Comparison of ENCODE assay signal across 11 cellular contexts in genomic region chr10:98267069-98267893, GRCh38. TPM values are rescaled to one million over a fixed set of nuclear protein-coding genes. Genes with fewer than 3 reads are reported as not detected.
DNase-seq lines count a peak whose midpoint lies in the region; ATAC-seq, FAIRE-seq and TF ChIP-seq lines count a peak whose summit lies in the region.
"Had no signal": no experiment of that assay in that cellular context is flagged by ENCODE, and none has a peak within 500 bp of the region (broad histone marks: within the 10 kb centered on the region; RNA-seq: fewer than 3 reads in every experiment).

No MANE protein-coding gene starts in this region.

- no peaks in the 10 kb centered on the region for H3K9me3 ChIP-seq in right cardiac atrium (ENCODE audit: control insufficient read depth, low read length)
- no peaks in the 10 kb centered on the region for H3K9me3 ChIP-seq in skeletal muscle satellite cell (replicated peaks; ENCODE audit: low read length)

- 71% methylated on average over 22 of the region's 22 CpGs for WGBS in right cardiac atrium

- FAIRE-seq in H54 (lab: Jason Lieb, UNC), result no peak
- FAIRE-seq: RCC 7860 had no signal

- no peaks in the 10 kb centered on the region for H3K27me3 ChIP-seq in right cardiac atrium (ENCODE audit: control insufficient read depth, insufficient read depth)
- peaks cover 3% of the 10 kb centered on the region for H3K27me3 ChIP-seq in skeletal muscle satellite cell (ENCODE audit: control insufficient read depth, insufficient read depth, low read length)

- peaks cover 10% of the 10 kb centered on the region for H3K4me1 ChIP-seq in right cardiac atrium (ENCODE audit: control insufficient read depth, insufficient read depth, low read length)
- H3K4me1 ChIP-seq in skeletal muscle satellite cell (ENCODE audit: control insufficient read depth, insufficient read depth, low read length), result peaks cover 43% of the 10 kb centered on the region

- peak overlapping the region; percentile 56 for H3K4me3 ChIP-seq in WI38 (ENCODE audit: low read depth, low read length)
- H3K4me3 ChIP-seq in right cardiac atrium (ENCODE audit: low read length), result peak overlapping the region; percentile 62
- H3K4me3 ChIP-seq in skeletal muscle satellite cell (ENCODE audit: low read length), result peak overlapping the region; percentile 64

- H3K4me2 ChIP-seq in skeletal muscle satellite cell (ENCODE audit: low read length), result peak overlapping the region; percentile 73

- TF ChIP-seq CTCF in WI38 (IDR thresholded peaks at IDR 0.05; ENCODE audit: low read depth, low read length), result no peak

- ATAC-seq in right cardiac atrium (no peak), HG03159 (IDR thresholded peaks at IDR 0.05; ENCODE audit: unreplicated experiment) (no peak)

- intact Hi-C loops in right cardiac atrium (cut with DNase I), result loop anchor here in 2 of 4 donors (5.0 to 10.0 kb wide), 2 partner anchors 40 to 352 kb away; no protein-coding TSS in a partner anchor

- peak overlapping the region; percentile 28 for H3K27ac ChIP-seq in right cardiac atrium (ENCODE audit: low read length)
- H3K27ac ChIP-seq: foreskin keratinocyte had no signal

- H3K9ac ChIP-seq in skeletal muscle satellite cell (ENCODE audit: low read depth, low read length), result peak overlapping the region; percentile 82

- no peaks in the 10 kb centered on the region for H3K36me3 ChIP-seq in skeletal muscle satellite cell (ENCODE audit: insufficient read depth, low read length)

- TF ChIP-seq POLR2A in H54 (IDR thresholded peaks at IDR 0.05; ENCODE audit: low read depth, low read length), result no peak

- DNase-seq in H54 (ENCODE audit: insufficient read length, low spot score) (peak; percentile 37), right cardiac atrium (no peak), mesenteric fat pad (ENCODE audit: low spot score) (no peak), OCI-M1 (lab: John Stamatoyannopoulos, UW) (no peak)
- DNase-seq in stimulated activated CD4-positive, alpha-beta T cell treated with anti-CD3 and anti-CD28 coated beads, Interleukin-2, amount 100 ng/mL, for 24 hours, result no peak
- DNase-seq: foreskin keratinocyte; stimulated activated naive CD4-positive, alpha-beta T cell had no signal

RNA-seq across cellular contexts. Expression of gene LOXL4, which starts 0.7 kb away (rescaled TPM):
- total RNA-seq in right cardiac atrium (under 1 TPM; 0.59 to 0.96 (median 0.79) TPM), mesenteric fat pad (39.6 TPM)
- polyA plus RNA-seq in right cardiac atrium, result 0.77 TPM
- 2.0 and 2.4 TPM in 2 replicates for total RNA-seq in skeletal muscle satellite cell (2012; rRNA removed)

Comparison
In these comparisons a context has a peak if more than half of its experiments do, and no peak if none do; other contexts are left out.
1. RNA of gene LOXL4, which starts 0.7 kb away (total RNA-seq): 39.6 TPM in mesenteric fat pad (single experiment); 0.59 to 0.96 TPM in right cardiac atrium; every median in the first group is over 10 times any median in the second.
2. Peak in every context shown above with its lines, with median percentiles within 50 percentile points of each other: H3K4me3 ChIP-seq.